In the genomic region with DNA sequence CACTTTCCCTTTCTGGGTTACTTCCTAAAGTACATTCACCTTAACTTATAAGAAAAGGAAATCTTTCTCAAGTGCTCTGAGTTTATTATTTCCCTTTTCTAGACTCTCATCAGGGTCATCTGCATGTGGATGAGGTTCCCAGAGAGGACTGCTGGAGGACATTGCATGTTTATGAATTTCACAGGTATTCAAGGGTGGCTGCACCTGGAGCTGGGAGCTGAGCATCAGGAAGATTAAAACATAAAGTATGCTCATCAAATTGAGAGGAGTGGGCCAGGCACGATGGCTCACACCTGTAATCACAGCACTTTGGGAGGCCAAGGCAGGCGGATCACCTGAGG, we compare ENCODE assay signal across 1 cellular context.
A peak's percentile ranks its signal among the peaks of the same experiment; 100 is the strongest.
TF ChIP-seq lines count a peak whose summit lies in the region.

No MANE protein-coding gene starts in this region.

TF ChIP-seq in HepG2, 621 proteins besides CTCF, POLR2A, EP300 and RAD21 (continues in another document):
- TF ChIP-seq ZIK1 (CRISPR knock-in tag; IDR thresholded peaks at IDR 0.05; ENCODE audit: borderline replicate concordance, low read depth), result no peak
- TF ChIP-seq ERF (CRISPR knock-in tag; IDR thresholded peaks at IDR 0.05), result peak; percentile 3; the same call in 1 of the 2 replicates
- TF ChIP-seq, protein P1, sequence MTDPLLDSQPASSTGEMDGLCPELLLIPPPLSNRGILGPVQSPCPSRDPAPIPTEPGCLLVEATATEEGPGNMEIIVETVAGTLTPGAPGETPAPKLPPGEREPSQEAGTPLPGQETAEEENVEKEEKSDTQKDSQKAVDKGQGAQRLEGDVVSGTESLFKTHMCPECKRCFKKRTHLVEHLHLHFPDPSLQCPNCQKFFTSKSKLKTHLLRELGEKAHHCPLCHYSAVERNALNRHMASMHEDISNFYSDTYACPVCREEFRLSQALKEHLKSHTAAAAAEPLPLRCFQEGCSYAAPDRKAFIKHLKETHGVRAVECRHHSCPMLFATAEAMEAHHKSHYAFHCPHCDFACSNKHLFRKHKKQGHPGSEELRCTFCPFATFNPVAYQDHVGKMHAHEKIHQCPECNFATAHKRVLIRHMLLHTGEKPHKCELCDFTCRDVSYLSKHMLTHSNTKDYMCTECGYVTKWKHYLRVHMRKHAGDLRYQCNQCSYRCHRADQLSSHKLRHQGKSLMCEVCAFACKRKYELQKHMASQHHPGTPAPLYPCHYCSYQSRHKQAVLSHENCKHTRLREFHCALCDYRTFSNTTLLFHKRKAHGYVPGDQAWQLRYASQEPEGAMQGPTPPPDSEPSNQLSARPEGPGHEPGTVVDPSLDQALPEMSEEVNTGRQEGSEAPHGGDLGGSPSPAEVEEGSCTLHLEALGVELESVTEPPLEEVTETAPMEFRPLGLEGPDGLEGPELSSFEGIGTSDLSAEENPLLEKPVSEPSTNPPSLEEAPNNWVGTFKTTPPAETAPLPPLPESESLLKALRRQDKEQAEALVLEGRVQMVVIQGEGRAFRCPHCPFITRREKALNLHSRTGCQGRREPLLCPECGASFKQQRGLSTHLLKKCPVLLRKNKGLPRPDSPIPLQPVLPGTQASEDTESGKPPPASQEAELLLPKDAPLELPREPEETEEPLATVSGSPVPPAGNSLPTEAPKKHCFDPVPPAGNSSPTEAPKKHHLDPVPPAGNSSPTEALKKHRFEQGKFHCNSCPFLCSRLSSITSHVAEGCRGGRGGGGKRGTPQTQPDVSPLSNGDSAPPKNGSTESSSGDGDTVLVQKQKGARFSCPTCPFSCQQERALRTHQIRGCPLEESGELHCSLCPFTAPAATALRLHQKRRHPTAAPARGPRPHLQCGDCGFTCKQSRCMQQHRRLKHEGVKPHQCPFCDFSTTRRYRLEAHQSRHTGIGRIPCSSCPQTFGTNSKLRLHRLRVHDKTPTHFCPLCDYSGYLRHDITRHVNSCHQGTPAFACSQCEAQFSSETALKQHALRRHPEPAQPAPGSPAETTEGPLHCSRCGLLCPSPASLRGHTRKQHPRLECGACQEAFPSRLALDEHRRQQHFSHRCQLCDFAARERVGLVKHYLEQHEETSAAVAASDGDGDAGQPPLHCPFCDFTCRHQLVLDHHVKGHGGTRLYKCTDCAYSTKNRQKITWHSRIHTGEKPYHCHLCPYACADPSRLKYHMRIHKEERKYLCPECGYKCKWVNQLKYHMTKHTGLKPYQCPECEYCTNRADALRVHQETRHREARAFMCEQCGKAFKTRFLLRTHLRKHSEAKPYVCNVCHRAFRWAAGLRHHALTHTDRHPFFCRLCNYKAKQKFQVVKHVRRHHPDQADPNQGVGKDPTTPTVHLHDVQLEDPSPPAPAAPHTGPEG (CRISPR knock-in tag; IDR thresholded peaks at IDR 0.05), result 0 out of 2 replicates have a peak, but pooled peaks have one; percentile 12
- no peak for TF ChIP-seq ARNT (IDR thresholded peaks at IDR 0.05)
- no peak for TF ChIP-seq SNAI1 (CRISPR knock-in tag; IDR thresholded peaks at IDR 0.05; ENCODE audit: borderline replicate concordance)
- TF ChIP-seq, protein P2, sequence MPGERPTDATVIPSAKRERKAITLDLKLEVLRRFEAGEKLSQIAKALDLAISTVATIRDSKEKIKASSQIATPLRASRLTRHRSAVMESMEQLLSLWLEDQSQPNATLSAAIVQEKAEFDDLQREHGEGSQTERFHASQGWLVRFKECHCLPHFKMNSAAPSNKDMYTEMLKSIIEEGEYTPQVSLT (CRISPR knock-in tag; IDR thresholded peaks at IDR 0.05; ENCODE audit: borderline replicate concordance, low read depth), result peak; percentile 90; the same call in 1 of the 2 replicates
- no peak for TF ChIP-seq ONECUT2 (CRISPR knock-in tag; IDR thresholded peaks at IDR 0.05)
- no peak for TF ChIP-seq PCBP1 (IDR thresholded peaks at IDR 0.05; ENCODE audit: borderline replicate concordance, low read depth, low read length)
- TF ChIP-seq ZFP36L1 (CRISPR knock-in tag; IDR thresholded peaks at IDR 0.05), result 0 out of 2 replicates have a peak, but pooled peaks have one; percentile 0
- TF ChIP-seq, protein P3, sequence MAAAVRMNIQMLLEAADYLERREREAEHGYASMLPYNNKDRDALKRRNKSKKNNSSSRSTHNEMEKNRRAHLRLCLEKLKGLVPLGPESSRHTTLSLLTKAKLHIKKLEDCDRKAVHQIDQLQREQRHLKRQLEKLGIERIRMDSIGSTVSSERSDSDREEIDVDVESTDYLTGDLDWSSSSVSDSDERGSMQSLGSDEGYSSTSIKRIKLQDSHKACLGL (CRISPR knock-in tag; IDR thresholded peaks at IDR 0.05), result no peak
- no peak for TF ChIP-seq ZSCAN12 (CRISPR knock-in tag; IDR thresholded peaks at IDR 0.05)
- no peak for TF ChIP-seq HMG20B (CRISPR knock-in tag; conservative IDR thresholded peaks at IDR 0.05)
- peak; percentile 36; the same call in 1 of the 2 replicates for TF ChIP-seq ZNF143 (CRISPR knock-in tag; IDR thresholded peaks at IDR 0.05)
- no peak for TF ChIP-seq HNRNPLL (IDR thresholded peaks at IDR 0.05; ENCODE audit: low read depth, low read length, poor library complexity, severe bottlenecking)
- 0 out of 2 replicates have a peak, but pooled peaks have one; percentile 1 for TF ChIP-seq NCOA1 (CRISPR knock-in tag; IDR thresholded peaks at IDR 0.05)
- TF ChIP-seq KAT7 (CRISPR knock-in tag; IDR thresholded peaks at IDR 0.05; ENCODE audit: borderline replicate concordance), result peak; percentile 11; the same call in 1 of the 2 replicates
- no peak for TF ChIP-seq MLLT10 (CRISPR knock-in tag; IDR thresholded peaks at IDR 0.05)
- no peak for TF ChIP-seq HOXA5 (CRISPR knock-in tag; IDR thresholded peaks at IDR 0.05)
- TF ChIP-seq ZNF605 (CRISPR knock-in tag; IDR thresholded peaks at IDR 0.05), result 0 out of 2 replicates have a peak, but pooled peaks have one; percentile 9
- TF ChIP-seq ZNF670 (CRISPR knock-in tag; IDR thresholded peaks at IDR 0.05; ENCODE audit: borderline replicate concordance), result no peak
- no peak for TF ChIP-seq MAZ (IDR thresholded peaks at IDR 0.05; ENCODE audit: borderline replicate concordance, low read depth, low read length)
- peak; percentile 6; the same call in 1 of the 2 replicates for TF ChIP-seq MAZ (CRISPR knock-in tag; IDR thresholded peaks at IDR 0.05; ENCODE audit: low read depth)
- TF ChIP-seq ZFP90 (CRISPR knock-in tag; IDR thresholded peaks at IDR 0.05; ENCODE audit: borderline replicate concordance), result 0 out of 2 replicates have a peak, but pooled peaks have one; percentile 4
- no peak for TF ChIP-seq TCF12 (IDR thresholded peaks at IDR 0.05)
- TF ChIP-seq TCF12 (CRISPR knock-in tag; IDR thresholded peaks at IDR 0.05), result no peak
- TF ChIP-seq MAF1 (CRISPR knock-in tag; IDR thresholded peaks at IDR 0.05; ENCODE audit: borderline replicate concordance), result 0 out of 2 replicates have a peak, but pooled peaks have one; percentile 11
- TF ChIP-seq ZSCAN31 (CRISPR knock-in tag; IDR thresholded peaks at IDR 0.05; ENCODE audit: low read depth), result no peak
- TF ChIP-seq, protein P4, sequence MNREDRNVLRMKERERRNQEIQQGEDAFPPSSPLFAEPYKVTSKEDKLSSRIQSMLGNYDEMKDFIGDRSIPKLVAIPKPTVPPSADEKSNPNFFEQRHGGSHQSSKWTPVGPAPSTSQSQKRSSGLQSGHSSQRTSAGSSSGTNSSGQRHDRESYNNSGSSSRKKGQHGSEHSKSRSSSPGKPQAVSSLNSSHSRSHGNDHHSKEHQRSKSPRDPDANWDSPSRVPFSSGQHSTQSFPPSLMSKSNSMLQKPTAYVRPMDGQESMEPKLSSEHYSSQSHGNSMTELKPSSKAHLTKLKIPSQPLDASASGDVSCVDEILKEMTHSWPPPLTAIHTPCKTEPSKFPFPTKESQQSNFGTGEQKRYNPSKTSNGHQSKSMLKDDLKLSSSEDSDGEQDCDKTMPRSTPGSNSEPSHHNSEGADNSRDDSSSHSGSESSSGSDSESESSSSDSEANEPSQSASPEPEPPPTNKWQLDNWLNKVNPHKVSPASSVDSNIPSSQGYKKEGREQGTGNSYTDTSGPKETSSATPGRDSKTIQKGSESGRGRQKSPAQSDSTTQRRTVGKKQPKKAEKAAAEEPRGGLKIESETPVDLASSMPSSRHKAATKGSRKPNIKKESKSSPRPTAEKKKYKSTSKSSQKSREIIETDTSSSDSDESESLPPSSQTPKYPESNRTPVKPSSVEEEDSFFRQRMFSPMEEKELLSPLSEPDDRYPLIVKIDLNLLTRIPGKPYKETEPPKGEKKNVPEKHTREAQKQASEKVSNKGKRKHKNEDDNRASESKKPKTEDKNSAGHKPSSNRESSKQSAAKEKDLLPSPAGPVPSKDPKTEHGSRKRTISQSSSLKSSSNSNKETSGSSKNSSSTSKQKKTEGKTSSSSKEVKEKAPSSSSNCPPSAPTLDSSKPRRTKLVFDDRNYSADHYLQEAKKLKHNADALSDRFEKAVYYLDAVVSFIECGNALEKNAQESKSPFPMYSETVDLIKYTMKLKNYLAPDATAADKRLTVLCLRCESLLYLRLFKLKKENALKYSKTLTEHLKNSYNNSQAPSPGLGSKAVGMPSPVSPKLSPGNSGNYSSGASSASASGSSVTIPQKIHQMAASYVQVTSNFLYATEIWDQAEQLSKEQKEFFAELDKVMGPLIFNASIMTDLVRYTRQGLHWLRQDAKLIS (CRISPR knock-in tag; IDR thresholded peaks at IDR 0.05), result peak; percentile 4; the same call in 1 of the 2 replicates
- TF ChIP-seq GLI4 (CRISPR knock-in tag; IDR thresholded peaks at IDR 0.05; ENCODE audit: borderline replicate concordance), result no peak
- no peak for TF ChIP-seq ZNF33B (CRISPR knock-in tag; IDR thresholded peaks at IDR 0.05)
- TF ChIP-seq SMYD3 (CRISPR knock-in tag; IDR thresholded peaks at IDR 0.05), result no peak
- no peak for TF ChIP-seq ZNF720 (CRISPR knock-in tag; IDR thresholded peaks at IDR 0.05)
- no peak for TF ChIP-seq ZNF343 (CRISPR knock-in tag; IDR thresholded peaks at IDR 0.05)
- TF ChIP-seq CREM (IDR thresholded peaks at IDR 0.05), result 0 out of 2 replicates have a peak, but pooled peaks have one; percentile 0
- no peak for TF ChIP-seq CREM (CRISPR knock-in tag; IDR thresholded peaks at IDR 0.05)
- TF ChIP-seq ZNF816 (CRISPR knock-in tag; IDR thresholded peaks at IDR 0.05; ENCODE audit: borderline replicate concordance), result peak; percentile 1; the same call in 1 of the 2 replicates
- peak; percentile 55; the same call in 1 of the 2 replicates for TF ChIP-seq SALL2 (CRISPR knock-in tag; IDR thresholded peaks at IDR 0.05)
- TF ChIP-seq ZNF75D (CRISPR knock-in tag; IDR thresholded peaks at IDR 0.05; ENCODE audit: borderline replicate concordance), result no peak
- 0 out of 2 replicates have a peak, but pooled peaks have one; percentile 6 for TF ChIP-seq MEF2D (CRISPR knock-in tag; IDR thresholded peaks at IDR 0.05)
- TF ChIP-seq ZNF557 (CRISPR knock-in tag; IDR thresholded peaks at IDR 0.05), result no peak
- TF ChIP-seq ZBTB38 (CRISPR knock-in tag; IDR thresholded peaks at IDR 0.05), result 0 out of 2 replicates have a peak, but pooled peaks have one; percentile 7
- TF ChIP-seq HNRNPUL1 (IDR thresholded peaks at IDR 0.05; ENCODE audit: low read depth, low read length), result 0 out of 2 replicates have a peak, but pooled peaks have one; percentile 5
- TF ChIP-seq ARNT2 (CRISPR knock-in tag; IDR thresholded peaks at IDR 0.05; ENCODE audit: low read depth), result peak; percentile 7; the same call in 1 of the 2 replicates
- TF ChIP-seq, protein P5, sequence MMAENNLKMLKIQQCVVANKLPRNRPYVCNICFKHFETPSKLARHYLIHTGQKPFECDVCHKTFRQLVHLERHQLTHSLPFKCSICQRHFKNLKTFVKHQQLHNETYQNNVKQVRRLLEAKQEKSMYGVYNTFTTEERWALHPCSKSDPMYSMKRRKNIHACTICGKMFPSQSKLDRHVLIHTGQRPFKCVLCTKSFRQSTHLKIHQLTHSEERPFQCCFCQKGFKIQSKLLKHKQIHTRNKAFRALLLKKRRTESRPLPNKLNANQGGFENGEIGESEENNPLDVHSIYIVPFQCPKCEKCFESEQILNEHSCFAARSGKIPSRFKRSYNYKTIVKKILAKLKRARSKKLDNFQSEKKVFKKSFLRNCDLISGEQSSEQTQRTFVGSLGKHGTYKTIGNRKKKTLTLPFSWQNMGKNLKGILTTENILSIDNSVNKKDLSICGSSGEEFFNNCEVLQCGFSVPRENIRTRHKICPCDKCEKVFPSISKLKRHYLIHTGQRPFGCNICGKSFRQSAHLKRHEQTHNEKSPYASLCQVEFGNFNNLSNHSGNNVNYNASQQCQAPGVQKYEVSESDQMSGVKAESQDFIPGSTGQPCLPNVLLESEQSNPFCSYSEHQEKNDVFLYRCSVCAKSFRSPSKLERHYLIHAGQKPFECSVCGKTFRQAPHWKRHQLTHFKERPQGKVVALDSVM (CRISPR knock-in tag; IDR thresholded peaks at IDR 0.05), result peak; percentile 13; the same call in 1 of the 2 replicates
- TF ChIP-seq ZNF263 (CRISPR knock-in tag; IDR thresholded peaks at IDR 0.05), result peak; percentile 18; the same call in 1 of the 2 replicates
- peak; percentile 20; the same call in 1 of the 2 replicates for TF ChIP-seq TBX2 (CRISPR knock-in tag; IDR thresholded peaks at IDR 0.05; ENCODE audit: borderline replicate concordance)
- TF ChIP-seq ZNF256 (CRISPR knock-in tag; conservative IDR thresholded peaks at IDR 0.05), result no peak
- TF ChIP-seq, protein P6, sequence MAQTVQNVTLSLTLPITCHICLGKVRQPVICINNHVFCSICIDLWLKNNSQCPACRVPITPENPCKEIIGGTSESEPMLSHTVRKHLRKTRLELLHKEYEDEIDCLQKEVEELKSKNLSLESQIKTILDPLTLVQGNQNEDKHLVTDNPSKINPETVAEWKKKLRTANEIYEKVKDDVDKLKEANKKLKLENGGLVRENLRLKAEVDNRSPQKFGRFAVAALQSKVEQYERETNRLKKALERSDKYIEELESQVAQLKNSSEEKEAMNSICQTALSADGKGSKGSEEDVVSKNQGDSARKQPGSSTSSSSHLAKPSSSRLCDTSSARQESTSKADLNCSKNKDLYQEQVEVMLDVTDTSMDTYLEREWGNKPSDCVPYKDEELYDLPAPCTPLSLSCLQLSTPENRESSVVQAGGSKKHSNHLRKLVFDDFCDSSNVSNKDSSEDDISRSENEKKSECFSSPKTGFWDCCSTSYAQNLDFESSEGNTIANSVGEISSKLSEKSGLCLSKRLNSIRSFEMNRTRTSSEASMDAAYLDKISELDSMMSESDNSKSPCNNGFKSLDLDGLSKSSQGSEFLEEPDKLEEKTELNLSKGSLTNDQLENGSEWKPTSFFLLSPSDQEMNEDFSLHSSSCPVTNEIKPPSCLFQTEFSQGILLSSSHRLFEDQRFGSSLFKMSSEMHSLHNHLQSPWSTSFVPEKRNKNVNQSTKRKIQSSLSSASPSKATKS (CRISPR knock-in tag; IDR thresholded peaks at IDR 0.05), result 0 out of 2 replicates have a peak, but pooled peaks have one; percentile 37
- TF ChIP-seq, protein P7, sequence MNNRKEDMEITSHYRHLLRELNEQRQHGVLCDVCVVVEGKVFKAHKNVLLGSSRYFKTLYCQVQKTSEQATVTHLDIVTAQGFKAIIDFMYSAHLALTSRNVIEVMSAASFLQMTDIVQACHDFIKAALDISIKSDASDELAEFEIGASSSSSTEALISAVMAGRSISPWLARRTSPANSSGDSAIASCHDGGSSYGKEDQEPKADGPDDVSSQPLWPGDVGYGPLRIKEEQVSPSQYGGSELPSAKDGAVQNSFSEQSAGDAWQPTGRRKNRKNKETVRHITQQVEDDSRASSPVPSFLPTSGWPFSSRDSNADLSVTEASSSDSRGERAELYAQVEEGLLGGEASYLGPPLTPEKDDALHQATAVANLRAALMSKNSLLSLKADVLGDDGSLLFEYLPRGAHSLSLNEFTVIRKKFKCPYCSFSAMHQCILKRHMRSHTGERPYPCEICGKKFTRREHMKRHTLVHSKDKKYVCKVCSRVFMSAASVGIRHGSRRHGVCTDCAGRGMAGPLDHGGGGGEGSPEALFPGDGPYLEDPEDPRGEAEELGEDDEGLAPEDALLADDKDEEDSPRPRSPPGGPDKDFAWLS (CRISPR knock-in tag; IDR thresholded peaks at IDR 0.05; ENCODE audit: borderline replicate concordance), result no peak
- TF ChIP-seq ZSCAN20 (CRISPR knock-in tag; IDR thresholded peaks at IDR 0.05; ENCODE audit: borderline replicate concordance), result 0 out of 2 replicates have a peak, but pooled peaks have one; percentile 6
- no peak for TF ChIP-seq KMT2B (CRISPR knock-in tag; IDR thresholded peaks at IDR 0.05)
